ENCODE assay signal across 8 cellular contexts in the genomic region with DNA sequence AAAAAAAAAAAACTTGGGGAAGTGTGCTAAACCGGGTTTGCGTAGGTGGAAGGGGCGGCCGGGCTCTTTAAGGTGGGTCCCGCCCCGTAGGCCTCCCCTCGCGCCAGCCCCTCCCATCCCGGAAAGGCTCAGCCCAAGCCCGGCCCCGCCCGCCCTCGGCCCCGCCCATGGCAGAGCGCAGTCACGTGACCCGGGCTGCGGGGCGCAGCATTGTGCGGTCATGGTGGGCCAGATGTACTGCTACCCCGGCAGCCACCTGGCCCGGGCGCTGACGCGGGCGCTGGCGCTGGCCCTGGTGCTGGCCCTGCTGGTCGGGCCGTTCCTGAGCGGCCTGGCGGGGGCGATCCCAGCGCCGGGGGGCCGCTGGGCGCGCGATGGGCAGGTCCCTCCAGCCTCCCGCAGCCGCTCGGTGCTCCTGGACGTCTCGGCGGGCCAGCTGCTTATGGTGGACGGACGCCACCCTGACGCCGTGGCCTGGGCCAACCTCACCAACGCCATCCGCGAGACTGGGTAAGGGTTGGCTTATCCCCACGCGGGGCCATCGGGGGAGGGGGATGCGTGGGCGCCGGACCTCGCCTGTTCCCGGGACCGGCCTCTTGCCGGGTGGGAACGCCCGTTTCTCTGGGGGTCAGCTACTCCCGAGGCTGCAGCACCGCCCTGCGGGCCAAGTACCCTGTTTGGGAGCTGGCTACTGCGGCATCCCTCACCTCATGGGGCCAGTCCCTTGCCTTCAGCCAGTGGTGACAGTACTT. TPM values are rescaled to one million over a fixed set of nuclear protein-coding genes. Genes with fewer than 3 reads are reported as not detected.
DNase-seq lines count a peak whose midpoint lies in the region; ATAC-seq and TF ChIP-seq lines count a peak whose summit lies in the region.

A gene with protein sequence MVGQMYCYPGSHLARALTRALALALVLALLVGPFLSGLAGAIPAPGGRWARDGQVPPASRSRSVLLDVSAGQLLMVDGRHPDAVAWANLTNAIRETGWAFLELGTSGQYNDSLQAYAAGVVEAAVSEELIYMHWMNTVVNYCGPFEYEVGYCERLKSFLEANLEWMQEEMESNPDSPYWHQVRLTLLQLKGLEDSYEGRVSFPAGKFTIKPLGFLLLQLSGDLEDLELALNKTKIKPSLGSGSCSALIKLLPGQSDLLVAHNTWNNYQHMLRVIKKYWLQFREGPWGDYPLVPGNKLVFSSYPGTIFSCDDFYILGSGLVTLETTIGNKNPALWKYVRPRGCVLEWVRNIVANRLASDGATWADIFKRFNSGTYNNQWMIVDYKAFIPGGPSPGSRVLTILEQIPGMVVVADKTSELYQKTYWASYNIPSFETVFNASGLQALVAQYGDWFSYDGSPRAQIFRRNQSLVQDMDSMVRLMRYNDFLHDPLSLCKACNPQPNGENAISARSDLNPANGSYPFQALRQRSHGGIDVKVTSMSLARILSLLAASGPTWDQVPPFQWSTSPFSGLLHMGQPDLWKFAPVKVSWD (plus strand): TSS at position 207 of the 752 bp plus-strand sequence. CDS start 14 bp downstream, at position 221.

- H4K20me1 ChIP-seq in DOHH2 (ENCODE audit: control insufficient read depth, insufficient read depth, low read depth, low read length) (no peaks in the 10 kb centered on the region), Karpas-422 (ENCODE audit: insufficient read depth, low read depth, low read length) (no peaks in the 10 kb centered on the region), fibroblast of lung (ENCODE audit: control insufficient read depth, extremely low read depth, insufficient read depth, low read length) (no peaks in the 10 kb centered on the region)

- H3K27ac Mint-ChIP-seq in activated T-helper 17 cell treated with anti-CD3 and anti-CD28 coated beads, Interleukin-2, amount 50 U/mL, for 72 hours: peak within 1 kb of the TSS; percentile 73
- H3K27ac Mint-ChIP-seq in natural killer cell: peak within 1 kb of the TSS; percentile 70 to 85

- peaks cover 14% of the 10 kb centered on the region for H3K4me1 ChIP-seq in DOHH2 (ENCODE audit: control insufficient read depth, low read length)
- H3K4me1 ChIP-seq in Karpas-422 (ENCODE audit: low read length): peaks cover 13% of the 10 kb centered on the region
- H3K4me1 ChIP-seq in fibroblast of lung (ENCODE audit: control insufficient read depth, extremely low read depth, insufficient read depth, low read length): peaks cover 4% of the 10 kb centered on the region

- TF ChIP-seq CTCF in DOHH2 (IDR thresholded peaks at IDR 0.05; ENCODE audit: low read depth, low read length, poor library complexity, severe bottlenecking): no peak
- no peak for TF ChIP-seq CTCF in RWPE1 (conservative IDR thresholded peaks at IDR 0.05; ENCODE audit: low read depth)
- no peak for TF ChIP-seq CTCF in fibroblast of lung (conservative IDR thresholded peaks at IDR 0.05 in 1 of 2, IDR thresholded peaks at IDR 0.05 in 1 of 2; ENCODE audit: low read depth in 1 of 2, low read length in 2 of 2)
- TF ChIP-seq CTCF in natural killer cell (IDR thresholded peaks at IDR 0.05): no peak

- H3K36me3 ChIP-seq in DOHH2 (ENCODE audit: control insufficient read depth, low read length): no peaks in the 10 kb centered on the region
- no peaks in the 10 kb centered on the region for H3K36me3 ChIP-seq in Karpas-422 (ENCODE audit: insufficient read depth, low read length)
- H3K36me3 ChIP-seq in fibroblast of lung (ENCODE audit: control insufficient read depth, insufficient read depth, low read length): peaks cover 2% of the 10 kb centered on the region

- peak; percentile 92 for ATAC-seq in GM21825 (IDR thresholded peaks at IDR 0.05; ENCODE audit: unreplicated experiment)
- peak; percentile 95 for ATAC-seq in activated T-helper 17 cell treated with anti-CD3 and anti-CD28 coated beads, Interleukin-2, amount 50 U/mL, for 72 hours (replicated peaks)
- ATAC-seq in natural killer cell: peak; percentile 95 to 99 (median 96)

- no peaks in the 10 kb centered on the region for H3K27me3 ChIP-seq in DOHH2 (ENCODE audit: control insufficient read depth, low read length)
- H3K27me3 ChIP-seq in Karpas-422 (ENCODE audit: low read length): no peaks in the 10 kb centered on the region
- H3K27me3 ChIP-seq in fibroblast of lung (ENCODE audit: control insufficient read depth, insufficient read depth, low read length): no peaks in the 10 kb centered on the region

- peaks cover 11% of the 10 kb centered on the region for H3K4me1 Mint-ChIP-seq in activated T-helper 17 cell treated with anti-CD3 and anti-CD28 coated beads, Interleukin-2, amount 50 U/mL, for 72 hours
- peaks cover 15 to 20% of the 10 kb centered on the region in 2 donors for H3K4me1 Mint-ChIP-seq in natural killer cell

- H3K27ac ChIP-seq in DOHH2 (ENCODE audit: low read depth, low read length) (no peak within 1 kb of the TSS), Karpas-422 (ENCODE audit: low read length) (no peak within 1 kb of the TSS), RWPE1 (peak within 1 kb of the TSS; percentile 70), fibroblast of lung (ENCODE audit: insufficient read depth, low read length) (peak within 1 kb of the TSS; percentile 57)

- DNase-seq in Karpas-422 (peak; percentile 97), RWPE1 (ENCODE audit: low spot score) (peak; percentile 97), fibroblast of lung (ENCODE audit: low read depth in 2 of 2) (peak; percentile 90), natural killer cell (peak; percentile 88)
- DNase-seq in stimulated activated naive CD4-positive, alpha-beta T cell (lab: John Stamatoyannopoulos, UW): peak; percentile 92 to 96 (median 94)

- POLR2A ChIA-PET in RWPE1 (lab: Yijun Ruan, JAX; ENCODE audit: low non-redundant PET): interaction anchor here (1.2 kb wide), 1 partner anchor 23 kb away, joined by 3 read pairs; the partner anchor contains the start of gene SLC8B1

- peak within 1 kb of the TSS; percentile 79 for H3K4me2 ChIP-seq in DOHH2 (ENCODE audit: low read length)
- peak within 1 kb of the TSS; percentile 97 for H3K4me2 ChIP-seq in Karpas-422 (ENCODE audit: low read depth, low read length, poor library complexity, severe bottlenecking)
- peak within 1 kb of the TSS; percentile 94 for H3K4me2 ChIP-seq in fibroblast of lung (ENCODE audit: extremely low read depth, insufficient read depth, low read length)

- H2AFZ ChIP-seq in Karpas-422 (ENCODE audit: low read length) (peak within 1 kb of the TSS; percentile 97), fibroblast of lung (ENCODE audit: low read length) (peak within 1 kb of the TSS; percentile 71)

- CTCF ChIA-PET in RWPE1 (lab: Yijun Ruan, JAX): no interaction called here

- H3K9me3 ChIP-seq in DOHH2 (ENCODE audit: control insufficient read depth, insufficient read depth, low read length) (no peaks in the 10 kb centered on the region), Karpas-422 (ENCODE audit: low read length) (no peaks in the 10 kb centered on the region), fibroblast of lung (ENCODE audit: control insufficient read depth, insufficient read depth, low read depth, low read length) (no peaks in the 10 kb centered on the region)

- intact Hi-C loops in natural killer cell (cut with micrococcal nuclease): loop anchor here (1.0 kb wide), 2 partner anchors 23 to 137 kb away; partner anchors contain the start of genes SLC8B1 and TPCN1

- H3K4me3 ChIP-seq in DOHH2 (ENCODE audit: low read length) (peak within 1 kb of the TSS; percentile 92), Karpas-422 (ENCODE audit: low read length) (peak within 1 kb of the TSS; percentile 96), fibroblast of lung (replicated peaks in 1 of 4; ENCODE audit: control extremely low read depth in 1 of 4, insufficient read depth in 1 of 4, low read depth in 3 of 4, low read length in 4 of 4) (peak within 1 kb of the TSS; percentile 72 to 93 (median 85))

- H3K9ac ChIP-seq in Karpas-422 (ENCODE audit: low read length): peak within 1 kb of the TSS; percentile 95
- H3K9ac ChIP-seq in fibroblast of lung (ENCODE audit: insufficient read depth, low read length): peak within 1 kb of the TSS; percentile 77

- peak within 1 kb of the TSS; percentile 77 for H3K4me3 Mint-ChIP-seq in activated T-helper 17 cell treated with anti-CD3 and anti-CD28 coated beads, Interleukin-2, amount 50 U/mL, for 72 hours
- H3K4me3 Mint-ChIP-seq in natural killer cell: peak within 1 kb of the TSS; percentile 87

- H3K79me2 ChIP-seq in DOHH2 (ENCODE audit: control insufficient read depth, low read length) (no peaks in the 10 kb centered on the region; the same call in 1 of the 2 replicates), Karpas-422 (ENCODE audit: low read length) (peaks cover 21% of the 10 kb centered on the region), fibroblast of lung (ENCODE audit: control insufficient read depth, insufficient read depth, low read length) (peaks cover 10% of the 10 kb centered on the region)

- H3K27me3 Mint-ChIP-seq in activated T-helper 17 cell treated with anti-CD3 and anti-CD28 coated beads, Interleukin-2, amount 50 U/mL, for 72 hours: no peaks in the 10 kb centered on the region
- peaks cover 0 to 3% of the 10 kb centered on the region in 2 donors for H3K27me3 Mint-ChIP-seq in natural killer cell (ENCODE audit: low read depth in 2 of 2)

- no peaks in the 10 kb centered on the region for H3F3A ChIP-seq in DOHH2 (ENCODE audit: control insufficient read depth, insufficient read depth)

- no peaks in the 10 kb centered on the region for H3K9me2 ChIP-seq in DOHH2 (replicated peaks; ENCODE audit: control insufficient read depth, low read length)
- no peaks in the 10 kb centered on the region for H3K9me2 ChIP-seq in Karpas-422 (replicated peaks; ENCODE audit: insufficient read depth, low read length)

- H3K9me3 Mint-ChIP-seq in activated T-helper 17 cell treated with anti-CD3 and anti-CD28 coated beads, Interleukin-2, amount 50 U/mL, for 72 hours: no peaks in the 10 kb centered on the region
- no peaks in the 10 kb centered on the region for H3K9me3 Mint-ChIP-seq in natural killer cell

- H3K36me3 Mint-ChIP-seq in activated T-helper 17 cell treated with anti-CD3 and anti-CD28 coated beads, Interleukin-2, amount 50 U/mL, for 72 hours (ENCODE audit: low read depth): no peaks in the 10 kb centered on the region
- H3K36me3 Mint-ChIP-seq in natural killer cell: no peaks in the 10 kb centered on the region

RNA-seq across cellular contexts. Expression of the gene that starts here (rescaled TPM):
- total RNA-seq in Karpas-422 (2014; rRNA removed; shearing (Covaris generic); ENCODE audit: low replicate concordance): 6.5 and 11.8 TPM in 2 replicates
- total RNA-seq in activated T-helper 17 cell treated with anti-CD3 and anti-CD28 coated beads, Interleukin-2, amount 50 U/mL, for 72 hours: 10 to 100 TPM; 18.5 to 21.5 TPM
- total RNA-seq in fibroblast of lung: 28.2 and 35.5 TPM in 2 replicates
- polyA plus RNA-seq in fibroblast of lung: 11.7 and 11.9 TPM in 2 replicates
- polyA plus RNA-seq in fibroblast of lung (2012): 48.5 and 61.6 TPM in 2 replicates
- 72.0 and 104 TPM in 2 replicates for polyA minus RNA-seq in fibroblast of lung (ENCODE audit: low replicate concordance)
- 10 to 100 TPM; 15.5 to 18.1 (median 16.3) TPM for total RNA-seq in natural killer cell

Comparison
In these comparisons a context has a peak if more than half of its experiments do, and no peak if none do; other contexts are left out.
1. H3K27ac ChIP-seq: peak in RWPE1 (single experiment) and fibroblast of lung (single experiment); none in DOHH2 (single experiment) and Karpas-422 (single experiment).
2. Peak in every context shown above with its lines, with median percentiles within 50 percentile points of each other: H3K4me2 ChIP-seq, H3K4me3 ChIP-seq, ATAC-seq and DNase-seq.